Comparison of ENCODE assay signal across 16 cellular contexts in genomic region chr3:149414557-149415231, GRCh38. TPM values are rescaled to one million over a fixed set of nuclear protein-coding genes. Genes with fewer than 3 reads are reported as not detected.
DNase-seq lines count a peak whose midpoint lies in the region; ATAC-seq, FAIRE-seq and TF ChIP-seq lines count a peak whose summit lies in the region.
"Had no signal": no experiment of that assay in that cellular context is flagged by ENCODE, and none has a peak within 500 bp of the region (broad histone marks: within the 10 kb centered on the region; RNA-seq: fewer than 3 reads in every experiment).

No MANE protein-coding gene starts in this region.

- H2BK20ac ChIP-seq in H1 (ENCODE audit: low read length) = no peak overlapping the region

- H2AK5ac ChIP-seq in H1 (ENCODE audit: low read depth, low read length) = no peak overlapping the region

- no peaks in the 10 kb centered on the region for H3K79me1 ChIP-seq in H1 (ENCODE audit: low read depth, low read length)

- no peak overlapping the region for H3K4ac ChIP-seq in H1 (replicated peaks; ENCODE audit: insufficient read length, low read depth, low read length)

- no peak for TF ChIP-seq RAD21 in H1 (IDR thresholded peaks at IDR 0.05 in 1 of 2, conservative IDR thresholded peaks at IDR 0.05 in 1 of 2; ENCODE audit: low read depth in 2 of 2, low read length in 2 of 2)

- TF ChIP-seq POLR2A in H1 (IDR thresholded peaks at IDR 0.05; ENCODE audit: control extremely low read depth in 1 of 2, low read depth in 2 of 2, low read length in 2 of 2) (no peak), upper lobe of left lung (IDR thresholded peaks at IDR 0.05) (no peak)

- H2BK120ac ChIP-seq in H1 (replicated peaks; ENCODE audit: low read depth, low read length) = no peak overlapping the region

- intact Hi-C loops in lower lobe of right lung (cut with DNase I) = no loop called here

- H3K27me3 ChIP-seq in H1 (replicated peaks in 1 of 4; ENCODE audit: control insufficient read depth in 3 of 4, extremely low read depth in 1 of 4, insufficient read depth in 3 of 4, low read length in 3 of 4) = no peaks in the 10 kb centered on the region
- no peaks in the 10 kb centered on the region for H3K27me3 ChIP-seq in lower lobe of right lung (ENCODE audit: low read depth)
- no peaks in the 10 kb centered on the region for H3K27me3 ChIP-seq in upper lobe of left lung

- DNase-seq in H1 (ENCODE audit: low read depth in 1 of 2, low spot score in 2 of 2) (no peak), lower lobe of right lung (no peak), upper lobe of left lung (no peak), NCI-H2196 (lab: John Stamatoyannopoulos, UW; ENCODE audit: unreplicated experiment) (no peak)
- DNase-seq in stimulated activated CD4-positive, alpha-beta T cell treated with anti-CD3 and anti-CD28 coated beads, Interleukin-2, amount 100 ng/mL, for 48 hours = no peak
- DNase-seq: activated T-cell treated with anti-CD3 and anti-CD28 coated beads for 4 hours; GF-D8; NCI-H1930; NCI-H748 treated with DMSO at 0.1 percent for 48 hours; psoas muscle; stimulated activated CD4-positive, alpha-beta T cell treated with anti-CD3 and anti-CD28 coated beads, Interleukin-2, amount 100 ng/mL, for 24 hours; T-helper 17 cell had no signal

- H4K20me1 ChIP-seq in H1 (replicated peaks in 1 of 2; ENCODE audit: control insufficient read depth in 1 of 2, insufficient read depth in 2 of 2, low read length in 2 of 2) = no peaks in the 10 kb centered on the region

- no peak overlapping the region for H3K23ac ChIP-seq in H1 (ENCODE audit: insufficient read length)

- TF ChIP-seq EP300 in H1 (IDR thresholded peaks at IDR 0.05; ENCODE audit: borderline replicate concordance in 1 of 2, low read depth in 2 of 2, low read length in 2 of 2) = no peak
- peak; percentile 10 to 95 (median 60) for TF ChIP-seq EP300 in upper lobe of left lung (IDR thresholded peaks at IDR 0.05)

- FAIRE-seq in H1 (lab: Jason Lieb, UNC) = no peak
- FAIRE-seq: H54 had no signal

- no peak overlapping the region for H3K56ac ChIP-seq in H1 (replicated peaks; ENCODE audit: insufficient read length, low read depth, low read length)

- POLR2A ChIA-PET in HEK293 (lab: Yijun Ruan, JAX) = no interaction called here
- POLR2A ChIA-PET in H1 (lab: Charles Lee; ENCODE audit: partially characterized antibody) = no interaction called here

- no peaks in the 10 kb centered on the region for H3K23me2 ChIP-seq in H1 (ENCODE audit: low read depth, low read length)

- no peak overlapping the region for H4K5ac ChIP-seq in H1 (ENCODE audit: insufficient read length, low read depth, low read length)

- TF ChIP-seq CTCF in HEK293 (tag by site-specific recombination; IDR thresholded peaks at IDR 0.05) = no peak
- TF ChIP-seq CTCF in H1 (IDR thresholded peaks at IDR 0.05; ENCODE audit: control extremely low read depth in 1 of 3, insufficient read depth in 1 of 3, low read depth in 1 of 3, low read length in 3 of 3) = no peak
- no peak for TF ChIP-seq CTCF in lower lobe of right lung (IDR thresholded peaks at IDR 0.05)
- no peak for TF ChIP-seq CTCF in upper lobe of left lung (IDR thresholded peaks at IDR 0.05)

- no peak overlapping the region for H2BK5ac ChIP-seq in H1 (ENCODE audit: low read depth, low read length)

- no peaks in the 10 kb centered on the region for H3K79me2 ChIP-seq in H1 (ENCODE audit: control insufficient read depth in 1 of 2, insufficient read depth in 2 of 2, low read length in 2 of 2)

- no peak overlapping the region for H2BK12ac ChIP-seq in H1 (ENCODE audit: low read depth, low read length)

- no peak overlapping the region for H3K18ac ChIP-seq in H1 (ENCODE audit: extremely low read depth, low read length)

- no peak overlapping the region for H3K4me3 ChIP-seq in HEK293 (ENCODE audit: low read depth, low read length)
- no peak overlapping the region for H3K4me3 ChIP-seq in H1 (ENCODE audit: extremely low read depth in 1 of 4, insufficient read depth in 2 of 4, low read depth in 3 of 4, low read length in 4 of 4)
- H3K4me3 ChIP-seq in lower lobe of right lung = no peak overlapping the region
- H3K4me3 ChIP-seq in upper lobe of left lung = no peak overlapping the region
- H3K4me3 ChIP-seq: psoas muscle had no signal

- H2AFZ ChIP-seq in H1 (ENCODE audit: low read length) = peak overlapping the region; percentile 74

- H3K4me1 ChIP-seq in HEK293 (ENCODE audit: control insufficient read depth, insufficient read depth, low read length) (peaks cover 8% of the 10 kb centered on the region; the same call in 1 of the 2 replicates), H1 (replicated peaks in 1 of 4; ENCODE audit: control insufficient read depth in 3 of 4, insufficient read depth in 4 of 4, low read length in 3 of 4) (no peaks in the 10 kb centered on the region), lower lobe of right lung (peaks cover 19% of the 10 kb centered on the region), upper lobe of left lung (peaks cover 3 to 12% (median 6%) of the 10 kb centered on the region in 4 donors)
- H3K4me1 ChIP-seq: psoas muscle had no signal

- no peak overlapping the region for H4K91ac ChIP-seq in H1 (replicated peaks; ENCODE audit: insufficient read length, low read length)

- no peak overlapping the region for H3K9ac ChIP-seq in H1 (replicated peaks in 1 of 4; ENCODE audit: extremely low read depth in 1 of 4, low read depth in 3 of 4, low read length in 3 of 4)

- H3K9me3 ChIP-seq in HEK293 (ENCODE audit: control insufficient read depth, insufficient read depth, low read depth, low read length) (no peaks in the 10 kb centered on the region), H1 (ENCODE audit: insufficient read depth in 2 of 2, low read depth in 1 of 2, low read length in 1 of 2) (no peaks in the 10 kb centered on the region), lower lobe of right lung (no peaks in the 10 kb centered on the region), upper lobe of left lung (no peaks in the 10 kb centered on the region)
- H3K9me3 ChIP-seq: psoas muscle had no signal

- H3K36me3 ChIP-seq in HEK293 (ENCODE audit: control insufficient read depth in 2 of 2, insufficient read depth in 1 of 2, low read length in 2 of 2) (no peaks in the 10 kb centered on the region), H1 (ENCODE audit: control insufficient read depth in 2 of 4, insufficient read depth in 4 of 4, low read length in 3 of 4) (no peaks in the 10 kb centered on the region), lower lobe of right lung (no peaks in the 10 kb centered on the region), upper lobe of left lung (no peaks in the 10 kb centered on the region)

- no peak overlapping the region for H4K8ac ChIP-seq in H1 (ENCODE audit: extremely low read depth, insufficient read depth, low read length)

- 89% methylated on average over 1 of the region's 1 CpG; no CpG with 5 or more reads in 1 of the 2 experiments for WGBS in H1 (ENCODE audit: extremely low coverage in 1 of 2, insufficient coverage in 1 of 2, insufficient read length in 1 of 2, insufficient replicate concordance in 2 of 2, low coverage in 1 of 2, low lambda C conversion rate in 2 of 2, missing lambda C conversion rate in 1 of 2), 2 experiments
- 91 to 100% methylated on average over 1 of the region's 1 CpG for WGBS in upper lobe of left lung, 2 donors

- no peak overlapping the region for H3K14ac ChIP-seq in H1 (ENCODE audit: insufficient read length)

- no peak overlapping the region for H3K4me2 ChIP-seq in H1 (ENCODE audit: insufficient read depth in 1 of 2, low read depth in 2 of 2, low read length in 2 of 2)

- H2BK15ac ChIP-seq in H1 (ENCODE audit: low read length) = no peak overlapping the region

- H3K27ac ChIP-seq in HEK293 (ENCODE audit: extremely low read depth, low read depth, low read length) (no peak overlapping the region), H1 (ENCODE audit: low read depth, low read length) (no peak overlapping the region), lower lobe of right lung (peak overlapping the region; percentile 75), upper lobe of left lung (peak overlapping the region; percentile 73 to 84 (median 81))
- H3K27ac ChIP-seq: psoas muscle had no signal

- ATAC-seq in lower lobe of right lung = peak; percentile 94
- ATAC-seq in upper lobe of left lung (ENCODE audit: low FRiP score in 2 of 2) = peak; percentile 73 to 88
- ATAC-seq in GM21515 (IDR thresholded peaks at IDR 0.05; ENCODE audit: unreplicated experiment) = no peak
- ATAC-seq: psoas muscle, T-helper 17 cell had no signal

- CTCF ChIA-PET in HEK293 (lab: Yijun Ruan, JAX) (no interaction called here), H1 (lab: Charles Lee; ENCODE audit: partially characterized antibody) (no interaction called here)

TF ChIP-seq in HEK293, 187 proteins besides CTCF, POLR2A, EP300 and RAD21 (continues in another document):
- TF ChIP-seq ZNF664 (tag by site-specific recombination; IDR thresholded peaks at IDR 0.05) (no peak), KLF7 (tag by site-specific recombination; IDR thresholded peaks at IDR 0.05; ENCODE audit: borderline replicate concordance) (no peak)

TF ChIP-seq in H1, 55 proteins besides CTCF, POLR2A, EP300 and RAD21 (continues in another document):
- TF ChIP-seq SUZ12 (IDR thresholded peaks at IDR 0.05; ENCODE audit: low read length) (no peak), NANOG (IDR thresholded peaks at IDR 0.05; ENCODE audit: insufficient read depth, low read depth, low read length, poor library complexity, severe bottlenecking) (no peak)

RNA-seq across cellular contexts. Expression of gene TM4SF1, which starts 37.2 kb away (rescaled TPM):
- total RNA-seq in H1 (2021; fragmentation: NEBNext Ultra II Directional; extraction: Animal tissue kit (Norgen Biotek cat#: 25700)) = 0.26 and 1.5 TPM in 2 replicates
- polyA plus RNA-seq in H1 (2011; rRNA removed) = 0.85 and 1.3 TPM in 2 replicates
- polyA plus RNA-seq in H1 (2011; cell fraction: cytosol; rRNA removed) = 1.0 TPM
- 0.73 TPM for polyA plus RNA-seq in H1 (2011; cell fraction: nucleus; rRNA removed)
- polyA plus RNA-seq in H1 (2012, experiment 1 of 2) = 0.64 to 1.1 TPM (median 0.72 TPM) in 4 replicates
- 0.30 TPM for polyA plus RNA-seq in H1 (2012, experiment 2 of 2)
- polyA plus RNA-seq in H1 (2013, experiment 1 of 2) = 0.75 TPM
- polyA plus RNA-seq in H1 (2013, experiment 2 of 2) = 0.81 TPM
- 0.47 and 0.88 TPM in 2 replicates for polyA minus RNA-seq in H1 (2011; rRNA and poly(A)+ RNA removed)
- polyA minus RNA-seq in H1 (2011; cell fraction: cytosol; rRNA and poly(A)+ RNA removed) = 5.7 TPM
- polyA minus RNA-seq in H1 (2011; cell fraction: nucleus; rRNA and poly(A)+ RNA removed) = 4.7 TPM
- total RNA-seq in lower lobe of right lung (146 TPM), upper lobe of left lung (100 to 1,000 TPM in 4 of 6 donors, 10 to 100 TPM in 2; 40.9 to 337 (median 197) TPM)

RNA-seq across cellular contexts. Expression of gene TM4SF4, which starts 59.8 kb away (rescaled TPM):
- total RNA-seq in H1 (2021; fragmentation: NEBNext Ultra II Directional; extraction: Animal tissue kit (Norgen Biotek cat#: 25700)) = not detected in 2 replicates
- polyA plus RNA-seq in H1 (2011; rRNA removed) = not detected in 2 replicates
- not detected for polyA plus RNA-seq in H1 (2011; cell fraction: cytosol; rRNA removed)
- polyA plus RNA-seq in H1 (2011; cell fraction: nucleus; rRNA removed) = not detected
- not detected in 4 replicates for polyA plus RNA-seq in H1 (2012, experiment 1 of 2)
- not detected for polyA plus RNA-seq in H1 (2012, experiment 2 of 2)
- not detected for polyA plus RNA-seq in H1 (2013, experiment 1 of 2)
- polyA plus RNA-seq in H1 (2013, experiment 2 of 2) = not detected
- not detected in 2 replicates for polyA minus RNA-seq in H1 (2011; rRNA and poly(A)+ RNA removed)
- polyA minus RNA-seq in H1 (2011; cell fraction: cytosol; rRNA and poly(A)+ RNA removed) = not detected
- not detected for polyA minus RNA-seq in H1 (2011; cell fraction: nucleus; rRNA and poly(A)+ RNA removed)
- total RNA-seq in lower lobe of right lung (not detected), upper lobe of left lung (1 to 10 TPM in 4 of 6 donors, not detected in 2; 1.8 to 2.5 (median 2.2) TPM)
- total RNA-seq: RPMI7951, T-helper 17 cell had no signal

Comparison
In these comparisons a context has a peak if more than half of its experiments do, and no peak if none do; other contexts are left out.
1. H3K27ac ChIP-seq: peak in lower lobe of right lung (single experiment) and upper lobe of left lung (4 of 4); none in HEK293 (single experiment) and H1 (single experiment).
2. RNA of gene TM4SF1, which starts 37.2 kb away (total RNA-seq): 40.9 to 337 TPM in upper lobe of left lung and 146 TPM in lower lobe of right lung (single experiment); 0.26 to 1.5 TPM in H1; every median in the first group is over 10 times any median in the second.